ENCODE assay signal across 2 cellular contexts in the genomic region with DNA sequence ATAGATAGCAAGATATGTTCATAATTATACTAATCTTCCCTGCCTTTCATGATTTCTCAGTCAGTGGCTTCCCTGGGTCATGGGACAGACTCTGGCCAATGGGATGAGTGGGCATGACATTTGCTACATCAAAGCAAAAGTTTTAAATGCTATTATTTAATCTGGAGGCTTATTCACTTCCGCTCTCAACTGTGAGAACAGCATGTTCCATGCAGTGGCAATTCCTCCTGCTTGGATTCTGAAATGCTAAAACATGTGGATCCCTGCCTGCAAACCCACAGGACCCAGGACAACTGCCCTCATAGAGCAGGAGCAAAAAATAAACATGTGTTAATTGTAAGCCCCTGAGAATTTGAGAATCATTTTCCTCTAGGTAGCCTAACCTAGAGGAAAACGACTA.
TF ChIP-seq lines count a peak whose summit lies in the region.

No MANE protein-coding gene starts in this region.

TF ChIP-seq in IMR-90, 13 proteins besides CTCF, POLR2A, EP300 and RAD21:
- TF ChIP-seq CEBPB (IDR thresholded peaks at IDR 0.05; ENCODE audit: low read depth, low read length): no peak
- no peak for TF ChIP-seq MAZ (IDR thresholded peaks at IDR 0.05; ENCODE audit: borderline replicate concordance, low read depth, low read length)
- TF ChIP-seq, protein P1, sequence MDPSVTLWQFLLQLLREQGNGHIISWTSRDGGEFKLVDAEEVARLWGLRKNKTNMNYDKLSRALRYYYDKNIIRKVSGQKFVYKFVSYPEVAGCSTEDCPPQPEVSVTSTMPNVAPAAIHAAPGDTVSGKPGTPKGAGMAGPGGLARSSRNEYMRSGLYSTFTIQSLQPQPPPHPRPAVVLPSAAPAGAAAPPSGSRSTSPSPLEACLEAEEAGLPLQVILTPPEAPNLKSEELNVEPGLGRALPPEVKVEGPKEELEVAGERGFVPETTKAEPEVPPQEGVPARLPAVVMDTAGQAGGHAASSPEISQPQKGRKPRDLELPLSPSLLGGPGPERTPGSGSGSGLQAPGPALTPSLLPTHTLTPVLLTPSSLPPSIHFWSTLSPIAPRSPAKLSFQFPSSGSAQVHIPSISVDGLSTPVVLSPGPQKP (IDR thresholded peaks at IDR 0.05; ENCODE audit: borderline replicate concordance, low read depth, low read length): no peak
- no peak for TF ChIP-seq BHLHE40 (IDR thresholded peaks at IDR 0.05; ENCODE audit: low read depth, low read length)
- TF ChIP-seq RFX5 (IDR thresholded peaks at IDR 0.05; ENCODE audit: low read depth, low read length): no peak
- no peak for TF ChIP-seq SMC3 (IDR thresholded peaks at IDR 0.05; ENCODE audit: low read depth, low read length)
- TF ChIP-seq, protein P2, sequence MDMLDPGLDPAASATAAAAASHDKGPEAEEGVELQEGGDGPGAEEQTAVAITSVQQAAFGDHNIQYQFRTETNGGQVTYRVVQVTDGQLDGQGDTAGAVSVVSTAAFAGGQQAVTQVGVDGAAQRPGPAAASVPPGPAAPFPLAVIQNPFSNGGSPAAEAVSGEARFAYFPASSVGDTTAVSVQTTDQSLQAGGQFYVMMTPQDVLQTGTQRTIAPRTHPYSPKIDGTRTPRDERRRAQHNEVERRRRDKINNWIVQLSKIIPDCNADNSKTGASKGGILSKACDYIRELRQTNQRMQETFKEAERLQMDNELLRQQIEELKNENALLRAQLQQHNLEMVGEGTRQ (IDR thresholded peaks at IDR 0.05; ENCODE audit: low read depth, low read length): no peak
- TF ChIP-seq FOS (IDR thresholded peaks at IDR 0.05; ENCODE audit: low read depth, low read length): no peak
- TF ChIP-seq CHD1 (IDR thresholded peaks at IDR 0.05; ENCODE audit: low read depth, low read length): no peak
- TF ChIP-seq MAFK (IDR thresholded peaks at IDR 0.05; ENCODE audit: low read depth, low read length): no peak
- TF ChIP-seq NFE2L2 (IDR thresholded peaks at IDR 0.05; ENCODE audit: low read depth, low read length): no peak

TF ChIP-seq in H1, 55 proteins besides CTCF, POLR2A, EP300 and RAD21:
- TF ChIP-seq CHD1 (IDR thresholded peaks at IDR 0.05; ENCODE audit: low read depth, low read length) (no peak), SP1 (IDR thresholded peaks at IDR 0.05; ENCODE audit: low read depth, low read length) (no peak), HDAC6 (IDR thresholded peaks at IDR 0.05; ENCODE audit: low read depth, low read length) (no peak), FOSL1 (IDR thresholded peaks at IDR 0.05; ENCODE audit: insufficient read depth, low read depth, low read length) (no peak), RXRA (IDR thresholded peaks at IDR 0.05; ENCODE audit: insufficient read depth, low read depth, low read length) (no peak)
- TF ChIP-seq, protein P3, sequence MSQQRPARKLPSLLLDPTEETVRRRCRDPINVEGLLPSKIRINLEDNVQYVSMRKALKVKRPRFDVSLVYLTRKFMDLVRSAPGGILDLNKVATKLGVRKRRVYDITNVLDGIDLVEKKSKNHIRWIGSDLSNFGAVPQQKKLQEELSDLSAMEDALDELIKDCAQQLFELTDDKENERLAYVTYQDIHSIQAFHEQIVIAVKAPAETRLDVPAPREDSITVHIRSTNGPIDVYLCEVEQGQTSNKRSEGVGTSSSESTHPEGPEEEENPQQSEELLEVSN (IDR thresholded peaks at IDR 0.05): no peak
